In genomic region chr15:101615986-101616848, GRCh38 we compare ENCODE assay signal across 9 cellular contexts. TPM values are rescaled to one million over a fixed set of nuclear protein-coding genes. Genes with fewer than 3 reads are reported as not detected.
DNase-seq lines count a peak whose midpoint lies in the region; ATAC-seq, FAIRE-seq and TF ChIP-seq lines count a peak whose summit lies in the region.
"Had no signal": no experiment of that assay in that cellular context is flagged by ENCODE, and none has a peak within 500 bp of the region (broad histone marks: within the 10 kb centered on the region; RNA-seq: fewer than 3 reads in every experiment).

No MANE protein-coding gene starts in this region.

- no peaks in the 10 kb centered on the region for H3K9me3 Mint-ChIP-seq in astrocyte (ENCODE audit: unreplicated experiment)

- peak overlapping the region; percentile 36 for H3K4me3 ChIP-seq in astrocyte (ENCODE audit: insufficient read depth, low read depth, low read length)
- no peak overlapping the region for H3K4me3 ChIP-seq in uterus
- peak overlapping the region in 2 of 4 donors; percentile 13 to 43 for H3K4me3 ChIP-seq in esophagus squamous epithelium

- H4K20me1 ChIP-seq in astrocyte (ENCODE audit: insufficient read depth, low read length): no peaks in the 10 kb centered on the region

- no peak for TF ChIP-seq POLR2A in uterus (IDR thresholded peaks at IDR 0.05)
- TF ChIP-seq POLR2A in esophagus squamous epithelium (IDR thresholded peaks at IDR 0.05): no peak

- intact Hi-C loops in uterus (cut with DNase I; ENCODE audit: low total_unique reads) (no loop called here), esophagus squamous epithelium (cut with DNase I) (no loop called here)

- H3K27ac ChIP-seq in astrocyte (ENCODE audit: low read depth, low read length) (no peak overlapping the region), uterus (peak overlapping the region in 1 of 2 donors; percentile 4), esophagus squamous epithelium (peak overlapping the region in 1 of 4 donors; percentile 3)

- peaks cover 11% of the 10 kb centered on the region for H3K4me1 Mint-ChIP-seq in astrocyte (ENCODE audit: low read depth, unreplicated experiment)

- no peak for ATAC-seq in HG03521 (IDR thresholded peaks at IDR 0.05; ENCODE audit: unreplicated experiment)

- peak overlapping the region; percentile 38 for H2AFZ ChIP-seq in astrocyte (ENCODE audit: low read depth, low read length)

- peak overlapping the region; percentile 85 for H3K4me2 ChIP-seq in astrocyte (ENCODE audit: low read length)

- H3K4me3 Mint-ChIP-seq in astrocyte (ENCODE audit: unreplicated experiment): no peak overlapping the region

- 32 to 40% methylated on average over 9 to 15 of the region's 25 CpGs for WGBS in esophagus squamous epithelium, 2 donors

- peaks cover 29% of the 10 kb centered on the region for H3K27me3 Mint-ChIP-seq in astrocyte (ENCODE audit: low read depth, unreplicated experiment)

- no peak for TF ChIP-seq CTCF in astrocyte (IDR thresholded peaks at IDR 0.05; ENCODE audit: insufficient read depth, low read depth, low read length)
- no peak for TF ChIP-seq CTCF in uterus (IDR thresholded peaks at IDR 0.05)
- no peak for TF ChIP-seq CTCF in esophagus squamous epithelium (IDR thresholded peaks at IDR 0.05)

- peak overlapping the region; percentile 70 for H3K27ac Mint-ChIP-seq in astrocyte (ENCODE audit: unreplicated experiment)

- H3K4me1 ChIP-seq in astrocyte (ENCODE audit: insufficient read depth, low read length) (peaks cover 12% of the 10 kb centered on the region), uterus (no peaks in the 10 kb centered on the region), esophagus squamous epithelium (peaks cover 11 to 30% (median 11%) of the 10 kb centered on the region in 3 donors)

- H3K9ac ChIP-seq in astrocyte (ENCODE audit: low read length): peak overlapping the region; percentile 17

- DNase-seq in NCI-H82 (lab: John Stamatoyannopoulos, UW): peak; percentile 32
- DNase-seq in NCI-H82 treated with DMSO at 0.1 percent for 48 hours (lab: John Stamatoyannopoulos, UW; ENCODE audit: unreplicated experiment): no peak
- DNase-seq in astrocyte (ENCODE audit: low read depth): peak; percentile 63
- peak; percentile 53 for DNase-seq in iris pigment epithelial cell (ENCODE audit: low read depth)
- peak; percentile 62 to 78 for DNase-seq in uterus
- no peak for DNase-seq in hippocampal formation (lab: John Stamatoyannopoulos, UW)
- no peak for DNase-seq in esophagus squamous epithelium (lab: John Stamatoyannopoulos, UW)
- DNase-seq: DND-41 had no signal

- H3K36me3 Mint-ChIP-seq in astrocyte (ENCODE audit: low read depth, unreplicated experiment): no peaks in the 10 kb centered on the region

- no peak for FAIRE-seq in astrocyte (lab: Jason Lieb, UNC)

- H3K9me3 ChIP-seq in astrocyte (ENCODE audit: insufficient read depth, low read depth, low read length) (no peaks in the 10 kb centered on the region), uterus (no peaks in the 10 kb centered on the region), esophagus squamous epithelium (no peaks in the 10 kb centered on the region)

- peaks cover 2% of the 10 kb centered on the region for H3K27me3 ChIP-seq in astrocyte (ENCODE audit: insufficient read depth, low read length)
- H3K27me3 ChIP-seq in uterus: no peaks in the 10 kb centered on the region
- H3K27me3 ChIP-seq in esophagus squamous epithelium: peaks cover 0 to 27% (median 0%) of the 10 kb centered on the region in 4 donors

- no peaks in the 10 kb centered on the region for H3K79me2 ChIP-seq in astrocyte (ENCODE audit: insufficient read depth, low read length)

- H3K36me3 ChIP-seq in astrocyte (ENCODE audit: insufficient read depth, low read length) (no peaks in the 10 kb centered on the region), uterus (no peaks in the 10 kb centered on the region), esophagus squamous epithelium (peaks cover 0 to 4% (median 0%) of the 10 kb centered on the region in 3 donors)

RNA-seq across cellular contexts. Expression of gene TM2D3, which starts 36.0 kb away (rescaled TPM):
- total RNA-seq in astrocyte (28.1 and 31.8 TPM in 2 replicates), uterus (10 to 100 TPM; 14.7 to 65.0 (median 46.5) TPM), esophagus squamous epithelium (10 to 100 TPM; 11.0 to 32.2 (median 19.9) TPM)

Comparison
In these comparisons a context has a peak if more than half of its experiments do, and no peak if none do; other contexts are left out.
1. DNase-seq: peak in NCI-H82 (single experiment), astrocyte (single experiment), iris pigment epithelial cell (single experiment) and uterus (2 of 2); none in NCI-H82 treated with DMSO at 0.1 percent for 48 hours (single experiment), hippocampal formation (0 of 2) and esophagus squamous epithelium (single experiment).